1 cellular context compared by ENCODE assay signal in the genomic region with DNA sequence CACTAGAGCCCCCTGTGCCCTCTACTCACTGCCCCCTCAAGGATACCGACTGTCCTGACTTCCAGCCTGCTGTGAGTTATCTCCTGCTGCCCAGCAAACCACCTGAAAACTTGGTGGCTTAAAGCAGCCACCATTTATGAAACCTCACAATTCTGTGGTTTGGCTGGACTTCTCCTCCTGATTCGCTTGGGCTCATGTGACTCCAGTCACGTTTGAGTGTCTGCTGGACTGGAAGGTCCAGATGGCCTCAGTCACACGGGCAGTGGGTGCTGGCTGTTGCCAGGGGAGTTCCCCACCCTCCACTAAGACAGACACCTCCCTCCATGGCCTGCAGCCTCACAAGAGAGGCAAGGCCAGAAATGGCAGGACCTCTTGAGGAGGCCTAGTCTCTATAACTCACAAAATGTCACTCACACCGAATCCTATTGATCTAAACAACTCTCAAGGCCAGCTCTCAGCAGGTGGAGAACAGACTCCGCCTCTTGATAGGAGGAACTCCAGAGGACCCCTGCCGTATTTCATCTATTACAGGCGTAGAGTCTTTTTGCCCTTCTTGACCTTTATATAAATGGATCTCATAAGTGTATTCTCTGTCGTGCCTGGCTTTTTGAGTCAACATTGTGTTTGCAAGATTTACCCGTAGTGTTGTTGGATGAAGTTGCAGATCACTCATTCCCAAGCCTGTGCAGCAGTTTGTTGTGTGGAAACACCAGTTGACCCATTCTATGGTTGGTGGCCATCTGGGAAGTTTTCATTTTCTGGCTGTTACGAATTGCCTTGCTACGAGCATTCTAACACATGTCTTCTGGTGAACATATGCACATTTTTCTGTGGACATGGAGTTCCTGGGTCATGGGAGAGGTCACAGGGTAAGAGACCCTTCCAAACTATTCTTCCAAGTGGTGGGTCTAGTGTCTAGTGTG.
A peak's percentile ranks its signal among the peaks of the same experiment; 100 is the strongest.
TF ChIP-seq lines count a peak whose summit lies in the region.

No MANE protein-coding gene starts in this region.

TF ChIP-seq in GM12878, 131 proteins besides CTCF, POLR2A, EP300 and RAD21 (continued from another document):
- TF ChIP-seq BMI1 (IDR thresholded peaks at IDR 0.05; ENCODE audit: borderline replicate concordance) (no peak), MEF2B (IDR thresholded peaks at IDR 0.05; ENCODE audit: partially characterized antibody, poor library complexity, severe bottlenecking) (peak; percentile 23), JUNB (IDR thresholded peaks at IDR 0.05) (no peak), NFIC (IDR thresholded peaks at IDR 0.05; ENCODE audit: low read depth, low read length) (no peak), BACH1 (IDR thresholded peaks at IDR 0.05; ENCODE audit: borderline replicate concordance) (no peak), LARP7 (IDR thresholded peaks at IDR 0.05) (no peak), DPF2 (IDR thresholded peaks at IDR 0.05) (no peak), RAD51 (IDR thresholded peaks at IDR 0.05) (peak; percentile 91), PML (IDR thresholded peaks at IDR 0.05; ENCODE audit: low read length) (no peak), SIX5 (IDR thresholded peaks at IDR 0.05; ENCODE audit: low read depth, low read length, severe bottlenecking) (no peak), BRCA1 (IDR thresholded peaks at IDR 0.05; ENCODE audit: low read depth, low read length) (no peak), ZNF207 (IDR thresholded peaks at IDR 0.05; ENCODE audit: borderline replicate concordance) (no peak), CBX5 (IDR thresholded peaks at IDR 0.05; ENCODE audit: low read depth) (no peak), ETV6 (conservative IDR thresholded peaks at IDR 0.05 in 1 of 2, IDR thresholded peaks at IDR 0.05 in 1 of 2; ENCODE audit: borderline replicate concordance in 1 of 2, low read depth in 1 of 2) (no peak), WRNIP1 (IDR thresholded peaks at IDR 0.05; ENCODE audit: borderline replicate concordance, low read depth, low read length) (no peak), PAX5 (IDR thresholded peaks at IDR 0.05; ENCODE audit: borderline replicate concordance, low read depth, low read length) (peak; percentile 27; the same call in 1 of the 2 replicates), RCOR1 (conservative IDR thresholded peaks at IDR 0.05; ENCODE audit: low read depth, low read length) (no peak), MTA2 (IDR thresholded peaks at IDR 0.05; ENCODE audit: low read depth) (peak; percentile 33; the same call in 1 of the 2 replicates), NR2F1 (conservative IDR thresholded peaks at IDR 0.05) (no peak; the same call in 1 of the 2 replicates), YY1 (IDR thresholded peaks at IDR 0.05; ENCODE audit: low read depth, low read length) (peak; percentile 25; the same call in 1 of the 2 replicates), MYB (IDR thresholded peaks at IDR 0.05; ENCODE audit: borderline replicate concordance, low read depth, low read length) (no peak), SMAD5 (IDR thresholded peaks at IDR 0.05; ENCODE audit: low read depth) (no peak), JUND (IDR thresholded peaks at IDR 0.05; ENCODE audit: low read depth, low read length) (no peak), ZZZ3 (IDR thresholded peaks at IDR 0.05; ENCODE audit: control insufficient read depth, insufficient read length, low read depth) (no peak), KAT2A (conservative IDR thresholded peaks at IDR 0.05; ENCODE audit: control insufficient read depth, low read depth, low read length) (no peak), SMC3 (IDR thresholded peaks at IDR 0.05; ENCODE audit: borderline replicate concordance, low read length) (no peak), HDGF (IDR thresholded peaks at IDR 0.05) (no peak), STAT1 (conservative IDR thresholded peaks at IDR 0.05) (no peak), NR2C1 (IDR thresholded peaks at IDR 0.05) (no peak)
- TF ChIP-seq, protein P1, sequence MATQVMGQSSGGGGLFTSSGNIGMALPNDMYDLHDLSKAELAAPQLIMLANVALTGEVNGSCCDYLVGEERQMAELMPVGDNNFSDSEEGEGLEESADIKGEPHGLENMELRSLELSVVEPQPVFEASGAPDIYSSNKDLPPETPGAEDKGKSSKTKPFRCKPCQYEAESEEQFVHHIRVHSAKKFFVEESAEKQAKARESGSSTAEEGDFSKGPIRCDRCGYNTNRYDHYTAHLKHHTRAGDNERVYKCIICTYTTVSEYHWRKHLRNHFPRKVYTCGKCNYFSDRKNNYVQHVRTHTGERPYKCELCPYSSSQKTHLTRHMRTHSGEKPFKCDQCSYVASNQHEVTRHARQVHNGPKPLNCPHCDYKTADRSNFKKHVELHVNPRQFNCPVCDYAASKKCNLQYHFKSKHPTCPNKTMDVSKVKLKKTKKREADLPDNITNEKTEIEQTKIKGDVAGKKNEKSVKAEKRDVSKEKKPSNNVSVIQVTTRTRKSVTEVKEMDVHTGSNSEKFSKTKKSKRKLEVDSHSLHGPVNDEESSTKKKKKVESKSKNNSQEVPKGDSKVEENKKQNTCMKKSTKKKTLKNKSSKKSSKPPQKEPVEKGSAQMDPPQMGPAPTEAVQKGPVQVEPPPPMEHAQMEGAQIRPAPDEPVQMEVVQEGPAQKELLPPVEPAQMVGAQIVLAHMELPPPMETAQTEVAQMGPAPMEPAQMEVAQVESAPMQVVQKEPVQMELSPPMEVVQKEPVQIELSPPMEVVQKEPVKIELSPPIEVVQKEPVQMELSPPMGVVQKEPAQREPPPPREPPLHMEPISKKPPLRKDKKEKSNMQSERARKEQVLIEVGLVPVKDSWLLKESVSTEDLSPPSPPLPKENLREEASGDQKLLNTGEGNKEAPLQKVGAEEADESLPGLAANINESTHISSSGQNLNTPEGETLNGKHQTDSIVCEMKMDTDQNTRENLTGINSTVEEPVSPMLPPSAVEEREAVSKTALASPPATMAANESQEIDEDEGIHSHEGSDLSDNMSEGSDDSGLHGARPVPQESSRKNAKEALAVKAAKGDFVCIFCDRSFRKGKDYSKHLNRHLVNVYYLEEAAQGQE (IDR thresholded peaks at IDR 0.05; ENCODE audit: low read depth, low read length): no peak
- TF ChIP-seq, protein P2, sequence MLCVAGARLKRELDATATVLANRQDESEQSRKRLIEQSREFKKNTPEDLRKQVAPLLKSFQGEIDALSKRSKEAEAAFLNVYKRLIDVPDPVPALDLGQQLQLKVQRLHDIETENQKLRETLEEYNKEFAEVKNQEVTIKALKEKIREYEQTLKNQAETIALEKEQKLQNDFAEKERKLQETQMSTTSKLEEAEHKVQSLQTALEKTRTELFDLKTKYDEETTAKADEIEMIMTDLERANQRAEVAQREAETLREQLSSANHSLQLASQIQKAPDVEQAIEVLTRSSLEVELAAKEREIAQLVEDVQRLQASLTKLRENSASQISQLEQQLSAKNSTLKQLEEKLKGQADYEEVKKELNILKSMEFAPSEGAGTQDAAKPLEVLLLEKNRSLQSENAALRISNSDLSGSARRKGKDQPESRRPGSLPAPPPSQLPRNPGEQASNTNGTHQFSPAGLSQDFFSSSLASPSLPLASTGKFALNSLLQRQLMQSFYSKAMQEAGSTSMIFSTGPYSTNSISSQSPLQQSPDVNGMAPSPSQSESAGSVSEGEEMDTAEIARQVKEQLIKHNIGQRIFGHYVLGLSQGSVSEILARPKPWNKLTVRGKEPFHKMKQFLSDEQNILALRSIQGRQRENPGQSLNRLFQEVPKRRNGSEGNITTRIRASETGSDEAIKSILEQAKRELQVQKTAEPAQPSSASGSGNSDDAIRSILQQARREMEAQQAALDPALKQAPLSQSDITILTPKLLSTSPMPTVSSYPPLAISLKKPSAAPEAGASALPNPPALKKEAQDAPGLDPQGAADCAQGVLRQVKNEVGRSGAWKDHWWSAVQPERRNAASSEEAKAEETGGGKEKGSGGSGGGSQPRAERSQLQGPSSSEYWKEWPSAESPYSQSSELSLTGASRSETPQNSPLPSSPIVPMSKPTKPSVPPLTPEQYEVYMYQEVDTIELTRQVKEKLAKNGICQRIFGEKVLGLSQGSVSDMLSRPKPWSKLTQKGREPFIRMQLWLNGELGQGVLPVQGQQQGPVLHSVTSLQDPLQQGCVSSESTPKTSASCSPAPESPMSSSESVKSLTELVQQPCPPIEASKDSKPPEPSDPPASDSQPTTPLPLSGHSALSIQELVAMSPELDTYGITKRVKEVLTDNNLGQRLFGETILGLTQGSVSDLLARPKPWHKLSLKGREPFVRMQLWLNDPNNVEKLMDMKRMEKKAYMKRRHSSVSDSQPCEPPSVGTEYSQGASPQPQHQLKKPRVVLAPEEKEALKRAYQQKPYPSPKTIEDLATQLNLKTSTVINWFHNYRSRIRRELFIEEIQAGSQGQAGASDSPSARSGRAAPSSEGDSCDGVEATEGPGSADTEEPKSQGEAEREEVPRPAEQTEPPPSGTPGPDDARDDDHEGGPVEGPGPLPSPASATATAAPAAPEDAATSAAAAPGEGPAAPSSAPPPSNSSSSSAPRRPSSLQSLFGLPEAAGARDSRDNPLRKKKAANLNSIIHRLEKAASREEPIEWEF (IDR thresholded peaks at IDR 0.05; ENCODE audit: insufficient replicate concordance, low read depth, low read length): no peak
- TF ChIP-seq, protein P3, sequence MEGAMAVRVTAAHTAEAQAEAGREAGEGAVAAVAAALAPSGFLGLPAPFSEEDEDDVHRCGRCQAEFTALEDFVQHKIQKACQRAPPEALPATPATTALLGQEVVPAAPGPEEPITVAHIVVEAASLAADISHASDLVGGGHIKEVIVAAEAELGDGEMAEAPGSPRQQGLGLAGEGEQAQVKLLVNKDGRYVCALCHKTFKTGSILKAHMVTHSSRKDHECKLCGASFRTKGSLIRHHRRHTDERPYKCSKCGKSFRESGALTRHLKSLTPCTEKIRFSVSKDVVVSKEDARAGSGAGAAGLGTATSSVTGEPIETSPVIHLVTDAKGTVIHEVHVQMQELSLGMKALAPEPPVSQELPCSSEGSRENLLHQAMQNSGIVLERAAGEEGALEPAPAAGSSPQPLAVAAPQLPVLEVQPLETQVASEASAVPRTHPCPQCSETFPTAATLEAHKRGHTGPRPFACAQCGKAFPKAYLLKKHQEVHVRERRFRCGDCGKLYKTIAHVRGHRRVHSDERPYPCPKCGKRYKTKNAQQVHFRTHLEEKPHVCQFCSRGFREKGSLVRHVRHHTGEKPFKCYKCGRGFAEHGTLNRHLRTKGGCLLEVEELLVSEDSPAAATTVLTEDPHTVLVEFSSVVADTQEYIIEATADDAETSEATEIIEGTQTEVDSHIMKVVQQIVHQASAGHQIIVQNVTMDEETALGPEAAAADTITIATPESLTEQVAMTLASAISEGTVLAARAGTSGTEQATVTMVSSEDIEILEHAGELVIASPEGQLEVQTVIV (IDR thresholded peaks at IDR 0.05; ENCODE audit: borderline replicate concordance, partially characterized antibody): no peak
- TF ChIP-seq, protein P4, sequence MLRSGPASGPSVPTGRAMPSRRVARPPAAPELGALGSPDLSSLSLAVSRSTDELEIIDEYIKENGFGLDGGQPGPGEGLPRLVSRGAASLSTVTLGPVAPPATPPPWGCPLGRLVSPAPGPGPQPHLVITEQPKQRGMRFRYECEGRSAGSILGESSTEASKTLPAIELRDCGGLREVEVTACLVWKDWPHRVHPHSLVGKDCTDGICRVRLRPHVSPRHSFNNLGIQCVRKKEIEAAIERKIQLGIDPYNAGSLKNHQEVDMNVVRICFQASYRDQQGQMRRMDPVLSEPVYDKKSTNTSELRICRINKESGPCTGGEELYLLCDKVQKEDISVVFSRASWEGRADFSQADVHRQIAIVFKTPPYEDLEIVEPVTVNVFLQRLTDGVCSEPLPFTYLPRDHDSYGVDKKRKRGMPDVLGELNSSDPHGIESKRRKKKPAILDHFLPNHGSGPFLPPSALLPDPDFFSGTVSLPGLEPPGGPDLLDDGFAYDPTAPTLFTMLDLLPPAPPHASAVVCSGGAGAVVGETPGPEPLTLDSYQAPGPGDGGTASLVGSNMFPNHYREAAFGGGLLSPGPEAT (IDR thresholded peaks at IDR 0.05; ENCODE audit: low read depth): peak; percentile 47; the same call in 1 of the 2 replicates
